ENCODE assay signal across 35 cellular contexts in the genomic region with DNA sequence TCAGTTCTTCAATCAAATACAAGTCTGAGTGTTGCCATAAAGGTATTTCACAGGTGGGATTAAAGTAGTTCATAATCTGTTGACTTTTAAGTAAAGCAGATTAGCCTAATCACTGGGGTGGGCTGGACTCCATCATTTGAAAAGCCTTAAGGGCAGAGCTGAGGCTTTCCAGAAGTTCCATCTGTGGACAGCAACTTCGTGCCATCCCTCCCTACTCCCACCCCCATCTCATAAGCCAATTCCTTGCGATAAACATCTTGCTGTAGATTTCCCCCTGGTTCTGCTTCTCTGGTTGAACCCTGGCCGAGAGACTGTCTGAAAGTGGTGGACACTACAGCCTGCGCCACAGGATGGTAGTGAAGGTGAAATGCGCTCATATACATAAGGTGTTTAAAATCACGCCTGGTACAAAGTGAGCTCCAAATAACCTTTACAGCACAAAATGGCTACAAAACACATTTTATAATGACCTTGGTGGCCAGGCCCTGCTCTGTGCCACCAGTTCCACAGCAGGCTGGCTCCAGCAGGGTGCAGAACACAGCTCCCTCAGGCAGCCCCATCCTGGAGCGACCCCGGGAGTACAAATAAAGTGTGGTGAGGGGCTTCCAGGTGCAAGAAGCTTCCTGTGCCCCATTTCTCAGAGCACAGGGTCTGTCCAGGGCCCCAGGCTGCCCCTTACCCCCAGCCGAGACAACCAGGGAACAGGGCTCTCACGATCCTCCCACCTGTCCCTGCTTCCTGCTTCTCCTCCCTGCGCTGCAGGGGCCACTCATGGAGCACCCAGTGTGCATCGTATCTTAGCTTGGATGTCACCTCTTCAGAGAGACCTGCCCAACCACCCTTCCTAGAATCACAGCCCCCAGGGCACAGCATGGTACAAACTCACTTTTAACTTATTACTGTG. TPM values are rescaled to one million over a fixed set of nuclear protein-coding genes. Genes with fewer than 3 reads are reported as not detected.
"Had no signal": no experiment of that assay in that cellular context is flagged by ENCODE, and none has a peak within 500 bp of the region (broad histone marks: within the 10 kb centered on the region; RNA-seq: fewer than 3 reads in every experiment).

No MANE protein-coding gene starts in this region.

- H3K9me3 Mint-ChIP-seq: stimulated activated effector memory CD8-positive, alpha-beta T cell treated with anti-CD3 and anti-CD28 coated beads, Interleukin-12 subunit alpha, Interleukin-12 subunit beta, amount 100 ng/mL, for 72 hours; type B pancreatic cell had no signal

- H3K79me2 ChIP-seq: parathyroid adenoma had no signal

- H3K4me3 ChIP-seq: colonic mucosa, esophagus squamous epithelium, heart right ventricle, lower lobe of right lung, smooth muscle cell, stomach, thyroid gland had no signal

- H3K4me3 Mint-ChIP-seq: dendritic cell treated with granulocyte-macrophage colony-stimulating factor and Interleukin-4, amounts not matched to agents 40 ng/mL and 50 ng/mL, for 4 days; endodermal cell; naive thymus-derived CD8-positive, alpha-beta T cell; nephron progenitor cell; stimulated activated effector memory CD8-positive, alpha-beta T cell treated with anti-CD3 and anti-CD28 coated beads, Interleukin-12 subunit alpha, Interleukin-12 subunit beta, amount 100 ng/mL, for 72 hours; type B pancreatic cell had no signal

- FAIRE-seq: islet of Langerhans had no signal

- H3K27ac Mint-ChIP-seq: dendritic cell treated with granulocyte-macrophage colony-stimulating factor and Interleukin-4, amounts not matched to agents 40 ng/mL and 50 ng/mL, for 4 days; endodermal cell; naive thymus-derived CD8-positive, alpha-beta T cell; nephron progenitor cell; progenitor cell of endocrine pancreas; stimulated activated effector memory CD8-positive, alpha-beta T cell treated with anti-CD3 and anti-CD28 coated beads, Interleukin-12 subunit alpha, Interleukin-12 subunit beta, amount 100 ng/mL, for 72 hours; type B pancreatic cell had no signal

- H3K4me2 ChIP-seq: smooth muscle cell had no signal

- H3K9ac ChIP-seq: parathyroid adenoma had no signal

- H3K27ac ChIP-seq: colonic mucosa, esophagus squamous epithelium, heart right ventricle, lower lobe of right lung, neutrophil, parathyroid adenoma, stomach, thyroid gland had no signal

- ATAC-seq: heart right ventricle; left ventricle myocardium superior; lower lobe of right lung; naive thymus-derived CD8-positive, alpha-beta T cell; sciatic nerve; stimulated activated effector memory CD8-positive, alpha-beta T cell treated with anti-CD3 and anti-CD28 coated beads, Interleukin-12 subunit alpha, Interleukin-12 subunit beta, amount 100 ng/mL, for 72 hours had no signal

- H3K4me1 Mint-ChIP-seq: nephron progenitor cell; stimulated activated effector memory CD8-positive, alpha-beta T cell treated with anti-CD3 and anti-CD28 coated beads, Interleukin-12 subunit alpha, Interleukin-12 subunit beta, amount 100 ng/mL, for 72 hours had no signal

- H3K4me1 ChIP-seq: colonic mucosa, esophagus squamous epithelium, parathyroid adenoma, stomach, thyroid gland had no signal

- DNase-seq: colonic mucosa; effector CD8-positive, alpha-beta T cell; endodermal cell; esophagus squamous epithelium; foreskin melanocyte; glutamatergic neuron; heart right ventricle; hippocampal formation; left ventricle myocardium superior; lower lobe of right lung; naive thymus-derived CD8-positive, alpha-beta T cell; nephron progenitor cell; stimulated activated CD4-positive, alpha-beta T cell treated with anti-CD3 and anti-CD28 coated beads, Interleukin-12 subunit alpha, Interleukin-12 subunit beta, amount 100 ng/mL, for 4 hours; stimulated activated CD4-positive, alpha-beta T cell treated with anti-CD3 and anti-CD28 coated beads, Interleukin-2, amount 100 ng/mL, for 24 hours; stimulated activated CD4-positive, alpha-beta T cell treated with anti-CD3 and anti-CD28 coated beads, Interleukin-4, amount 100 ng/mL, for 24 hours; stimulated activated naive CD4-positive, alpha-beta T cell treated with Interleukin-2 at 50 U/mL for 16 hours; stomach; thyroid gland had no signal

- H2AFZ ChIP-seq: parathyroid adenoma had no signal

- H3K27me3 ChIP-seq: neutrophil, thyroid gland had no signal

- H3K36me3 Mint-ChIP-seq: stimulated activated effector memory CD8-positive, alpha-beta T cell treated with anti-CD3 and anti-CD28 coated beads, Interleukin-12 subunit alpha, Interleukin-12 subunit beta, amount 100 ng/mL, for 72 hours; type B pancreatic cell had no signal

- H3K36me3 ChIP-seq: colonic mucosa, esophagus squamous epithelium, heart right ventricle, lower lobe of right lung, neutrophil, stomach, thyroid gland had no signal

- H3K9me3 ChIP-seq: colonic mucosa, esophagus squamous epithelium, neutrophil, thyroid gland had no signal

RNA-seq across cellular contexts. Expression of a gene that starts 25.8 kb away (rescaled TPM):
- total RNA-seq: myocyte; naive thymus-derived CD8-positive, alpha-beta T cell had no signal
- polyA plus RNA-seq: naive thymus-derived CD8-positive, alpha-beta T cell had no signal

RNA-seq across cellular contexts. Expression of a gene that starts 52.1 kb away (rescaled TPM):
- total RNA-seq: chondrocyte; colonic mucosa; endodermal cell; epithelial cell of proximal tubule; esophagus squamous epithelium; heart right ventricle; left ventricle myocardium superior; lower lobe of right lung; mesenteric fat pad; myocyte; naive thymus-derived CD8-positive, alpha-beta T cell; omental fat pad; progenitor cell of endocrine pancreas; sciatic nerve; smooth muscle cell; stomach; subcutaneous adipose tissue; temporal lobe; thyroid gland; urinary bladder had no signal
- polyA plus RNA-seq: heart right ventricle; naive thymus-derived CD8-positive, alpha-beta T cell; smooth muscle cell; stomach; urinary bladder had no signal
